ENCODE assay signal across 1 cellular context in genomic region chr2:19540739-19541503, GRCh38.
TF ChIP-seq lines count a peak whose summit lies in the region.

No MANE protein-coding gene starts in this region.

TF ChIP-seq in SK-N-SH, 30 proteins besides CTCF, POLR2A, EP300 and RAD21 (continued from another document):
- TF ChIP-seq IRF3 (IDR thresholded peaks at IDR 0.05; ENCODE audit: low read depth, low read length): no peak
- TF ChIP-seq EZH2phosphoT487 (IDR thresholded peaks at IDR 0.05; ENCODE audit: borderline replicate concordance, low read depth): no peak
- TF ChIP-seq GABPA (IDR thresholded peaks at IDR 0.05; ENCODE audit: low read depth): no peak
- TF ChIP-seq CHD2 (IDR thresholded peaks at IDR 0.05; ENCODE audit: low read length, partially characterized antibody): no peak
- no peak for TF ChIP-seq GATA2 (CRISPR knock-in tag; IDR thresholded peaks at IDR 0.05)
- no peak for TF ChIP-seq YY1 (IDR thresholded peaks at IDR 0.05; ENCODE audit: low read depth)
- no peak for TF ChIP-seq USF2 (IDR thresholded peaks at IDR 0.05; ENCODE audit: borderline replicate concordance, low read depth, low read length)
- no peak for TF ChIP-seq FOXM1 (IDR thresholded peaks at IDR 0.05; ENCODE audit: low read depth)
- TF ChIP-seq SMC3 (IDR thresholded peaks at IDR 0.05; ENCODE audit: low read depth, low read length): no peak
- peak; percentile 60 for TF ChIP-seq MAX (IDR thresholded peaks at IDR 0.05; ENCODE audit: low read depth)
- TF ChIP-seq TEAD4 (IDR thresholded peaks at IDR 0.05; ENCODE audit: borderline replicate concordance, insufficient read depth): peak; percentile 78
- TF ChIP-seq RCOR1 (IDR thresholded peaks at IDR 0.05; ENCODE audit: low read length): no peak
- TF ChIP-seq MXI1 (IDR thresholded peaks at IDR 0.05; ENCODE audit: low read depth, low read length): no peak
